10 cellular contexts compared by ENCODE assay signal in genomic region chrX:46757593-46757992, GRCh38. TPM values are rescaled to one million over a fixed set of nuclear protein-coding genes. Genes with fewer than 3 reads are reported as not detected.
A peak's percentile ranks its signal among the peaks of the same experiment; 100 is the strongest.
DNase-seq lines count a peak whose midpoint lies in the region; ATAC-seq and TF ChIP-seq lines count a peak whose summit lies in the region.
"Had no signal": no experiment of that assay in that cellular context is flagged by ENCODE, and none has a peak within 500 bp of the region (broad histone marks: within the 10 kb centered on the region; RNA-seq: fewer than 3 reads in every experiment).

No MANE protein-coding gene starts in this region.

- no peak overlapping the region for H3K4me3 ChIP-seq in CD8-positive, alpha-beta T cell (ENCODE audit: low read depth, low read length)
- peak overlapping the region; percentile 56 to 79 (median 64) for H3K4me3 ChIP-seq in mammary epithelial cell (replicated peaks in 1 of 3; ENCODE audit: insufficient read depth in 1 of 3, low read depth in 2 of 3, low read length in 3 of 3)

- H3K27me3 Mint-ChIP-seq in CD8-positive, alpha-beta T cell (ENCODE audit: low read depth): peaks cover 4% of the 10 kb centered on the region
- H3K27me3 Mint-ChIP-seq in IgD-negative memory B cell: no peaks in the 10 kb centered on the region
- H3K27me3 Mint-ChIP-seq in natural killer cell treated with Interleukin-12 subunit alpha and Interleukin-12 subunit beta and Interleukin-15 and Interleukin-18, amount 100 ng/mL, for 72 hours: peaks cover under 1 to 21% of the 10 kb centered on the region in 2 donors

- H3K36me3 ChIP-seq in CD8-positive, alpha-beta T cell (ENCODE audit: insufficient read depth, low read length): no peaks in the 10 kb centered on the region
- no peaks in the 10 kb centered on the region for H3K36me3 ChIP-seq in mammary epithelial cell (ENCODE audit: insufficient read depth, low read length)
- H3K36me3 ChIP-seq: left lung had no signal

- peaks cover 14% of the 10 kb centered on the region for H3K4me1 ChIP-seq in CD8-positive, alpha-beta T cell (ENCODE audit: insufficient read depth, low read length)
- H3K4me1 ChIP-seq in mammary epithelial cell (ENCODE audit: insufficient read depth, low read length): peaks cover 5% of the 10 kb centered on the region

- ATAC-seq in CD8-positive, alpha-beta T cell: no peak
- ATAC-seq in natural killer cell treated with Interleukin-12 subunit alpha and Interleukin-12 subunit beta and Interleukin-15 and Interleukin-18, amount 100 ng/mL, for 72 hours: no peak
- ATAC-seq in GM21367 (IDR thresholded peaks at IDR 0.05; ENCODE audit: unreplicated experiment): no peak

- peak overlapping the region; percentile 87 for H2AFZ ChIP-seq in mammary epithelial cell (ENCODE audit: low read depth, low read length)

- no peak overlapping the region for H3K27ac ChIP-seq in CD8-positive, alpha-beta T cell (ENCODE audit: low read depth, low read length)
- H3K27ac ChIP-seq in mammary epithelial cell (ENCODE audit: insufficient read depth, low read depth, low read length): peak overlapping the region; percentile 17
- H3K27ac ChIP-seq: left lung had no signal

- H3K36me3 Mint-ChIP-seq in CD8-positive, alpha-beta T cell: peaks cover 2% of the 10 kb centered on the region
- no peaks in the 10 kb centered on the region for H3K36me3 Mint-ChIP-seq in IgD-negative memory B cell
- H3K36me3 Mint-ChIP-seq in natural killer cell treated with Interleukin-12 subunit alpha and Interleukin-12 subunit beta and Interleukin-15 and Interleukin-18, amount 100 ng/mL, for 72 hours: no peaks in the 10 kb centered on the region

- DNase-seq in CD8-positive, alpha-beta T cell: no peak
- DNase-seq in mammary epithelial cell (peak; percentile 16), hepatic stellate cell (ENCODE audit: low spot score) (no peak), putamen (ENCODE audit: low spot score) (no peak), HK-2 (ENCODE audit: unreplicated experiment) (no peak)
- DNase-seq in natural killer cell treated with Interleukin-12 subunit alpha and Interleukin-12 subunit beta and Interleukin-15 and Interleukin-18, amount 100 ng/mL, for 72 hours (ENCODE audit: low spot score): no peak
- DNase-seq: activated gamma-delta T cell treated with Interleukin-2 at 50 U/mL for 16 hours, left lung had no signal

- H3K4me1 Mint-ChIP-seq in CD8-positive, alpha-beta T cell (ENCODE audit: low read depth): peaks cover 12% of the 10 kb centered on the region
- peaks cover 14 to 25% (median 19%) of the 10 kb centered on the region in 3 donors for H3K4me1 Mint-ChIP-seq in IgD-negative memory B cell
- peaks cover 6 to 8% of the 10 kb centered on the region in 2 donors for H3K4me1 Mint-ChIP-seq in natural killer cell treated with Interleukin-12 subunit alpha and Interleukin-12 subunit beta and Interleukin-15 and Interleukin-18, amount 100 ng/mL, for 72 hours (ENCODE audit: low read depth in 2 of 2)

- dilution Hi-C loops in mammary epithelial cell (cut with HindIII; ENCODE audit: low sequenced_read_pairs): no loop called here

- peak overlapping the region; percentile 60 for H3K9ac ChIP-seq in mammary epithelial cell (ENCODE audit: insufficient read depth, low read length)

- no peaks in the 10 kb centered on the region for H3K9me3 ChIP-seq in CD8-positive, alpha-beta T cell (ENCODE audit: low read length)
- no peaks in the 10 kb centered on the region for H3K9me3 ChIP-seq in mammary epithelial cell (replicated peaks; ENCODE audit: insufficient read depth, low read length)
- H3K9me3 ChIP-seq: left lung had no signal

- H3K27me3 ChIP-seq in CD8-positive, alpha-beta T cell (ENCODE audit: insufficient read depth, low read length): no peaks in the 10 kb centered on the region
- H3K27me3 ChIP-seq in mammary epithelial cell (ENCODE audit: insufficient read depth, low read length): no peaks in the 10 kb centered on the region
- H3K27me3 ChIP-seq: left lung had no signal

- in situ Hi-C loops in mammary epithelial cell (cut with MboI; ENCODE audit: low sequenced_read_pairs in 2 of 2): no loop called here

- H3K27ac Mint-ChIP-seq in CD8-positive, alpha-beta T cell: no peak overlapping the region
- peak overlapping the region; percentile 48 to 94 (median 86) for H3K27ac Mint-ChIP-seq in IgD-negative memory B cell
- H3K27ac Mint-ChIP-seq in natural killer cell treated with Interleukin-12 subunit alpha and Interleukin-12 subunit beta and Interleukin-15 and Interleukin-18, amount 100 ng/mL, for 72 hours: no peak overlapping the region

- peak overlapping the region; percentile 90 for H3K4me3 Mint-ChIP-seq in CD8-positive, alpha-beta T cell
- peak overlapping the region; percentile 91 to 97 (median 94) for H3K4me3 Mint-ChIP-seq in IgD-negative memory B cell
- peak overlapping the region; percentile 84 for H3K4me3 Mint-ChIP-seq in natural killer cell treated with Interleukin-12 subunit alpha and Interleukin-12 subunit beta and Interleukin-15 and Interleukin-18, amount 100 ng/mL, for 72 hours

- 39% methylated on average over 8 of the region's 8 CpGs for WGBS in mammary epithelial cell (ENCODE audit: low coverage, missing lambda C conversion rate)

- POLR2A ChIA-PET in CD8-positive, alpha-beta T cell (lab: Charles Lee): no interaction called here

- H3K4me2 ChIP-seq in mammary epithelial cell (ENCODE audit: insufficient read depth, low read depth, low read length): peak overlapping the region; percentile 45

- peaks cover 48% of the 10 kb centered on the region for H3K79me2 ChIP-seq in mammary epithelial cell (ENCODE audit: insufficient read depth, low read length)

- TSS peak; percentile 13 for BruUV-seq in mammary epithelial cell (replicated peaks; lab: Mats Ljungman, UMichigan)

- no peak for TF ChIP-seq CTCF in CD8-positive, alpha-beta T cell (IDR thresholded peaks at IDR 0.05)
- TF ChIP-seq CTCF in mammary epithelial cell (conservative IDR thresholded peaks at IDR 0.05 in 1 of 2, IDR thresholded peaks at IDR 0.05 in 1 of 2; ENCODE audit: extremely low read depth in 1 of 2, insufficient read depth in 1 of 2, low read depth in 1 of 2, low read length in 2 of 2): no peak

- CTCF ChIA-PET in CD8-positive, alpha-beta T cell (lab: Charles Lee): interaction anchor here (0.6 to 2.1 kb wide), 2 partner anchors 23 to 39 kb away, joined by 3 to 8 read pairs; no protein-coding TSS in a partner anchor
- CTCF ChIA-PET in mammary epithelial cell (lab: Charles Lee; ENCODE audit: low non-redundant PET): interaction anchor here (0.6 kb wide), 1 partner anchor 249 kb away, joined by 4 read pairs; no protein-coding TSS in a partner anchor

- no peaks in the 10 kb centered on the region for H4K20me1 ChIP-seq in mammary epithelial cell (ENCODE audit: insufficient read depth, low read length)

- no peaks in the 10 kb centered on the region for H3K9me3 Mint-ChIP-seq in CD8-positive, alpha-beta T cell
- H3K9me3 Mint-ChIP-seq in IgD-negative memory B cell: peaks cover 0 to 2% (median 2%) of the 10 kb centered on the region in 3 donors
- no peaks in the 10 kb centered on the region for H3K9me3 Mint-ChIP-seq in natural killer cell treated with Interleukin-12 subunit alpha and Interleukin-12 subunit beta and Interleukin-15 and Interleukin-18, amount 100 ng/mL, for 72 hours

- intact Hi-C loops in CD8-positive, alpha-beta T cell (cut with DNase I, micrococcal nuclease): loop anchor here (5.0 to 10.0 kb wide), 4 partner anchors 147 to 770 kb away; no protein-coding TSS in a partner anchor
- intact Hi-C loops in mammary epithelial cell (cut with micrococcal nuclease): loop anchor here (5.0 kb wide), 3 partner anchors 105 to 275 kb away; partner anchors contain the start of gene CHST7

RNA-seq across cellular contexts. Expression of gene SLC9A7, which starts 1.3 kb away (rescaled TPM):
- total RNA-seq in CD8-positive, alpha-beta T cell: 1 to 10 TPM; 2.4 to 2.5 TPM
- polyA plus RNA-seq in IgD-negative memory B cell (18.7 TPM), mammary epithelial cell (19.7 TPM)
- total RNA-seq in mammary epithelial cell: 10 to 100 TPM; 32.4 to 72.7 TPM
- polyA minus RNA-seq in mammary epithelial cell: 70.2 TPM
- total RNA-seq in natural killer cell treated with Interleukin-12 subunit alpha and Interleukin-12 subunit beta and Interleukin-15 and Interleukin-18, amount 100 ng/mL, for 72 hours: 1 to 10 TPM; 1.6 to 3.7 TPM

Comparison
In these comparisons a context has a peak if more than half of its experiments do, and no peak if none do; other contexts are left out.
1. H3K27ac Mint-ChIP-seq: peak in IgD-negative memory B cell (3 of 3); none in CD8-positive, alpha-beta T cell (single experiment) and natural killer cell treated with Interleukin-12 subunit alpha and Interleukin-12 subunit beta and Interleukin-15 and Interleukin-18, amount 100 ng/mL, for 72 hours (0 of 2).
2. RNA of gene SLC9A7, which starts 1.3 kb away (total RNA-seq): 32.4 to 72.7 TPM in mammary epithelial cell; 1.6 to 3.7 TPM in natural killer cell treated with Interleukin-12 subunit alpha and Interleukin-12 subunit beta and Interleukin-15 and Interleukin-18, amount 100 ng/mL, for 72 hours and 2.4 to 2.5 TPM in CD8-positive, alpha-beta T cell; every median in the first group is over 4 times any median in the second.
3. Peak in every context shown above with its lines, with median percentiles within 50 percentile points of each other: H3K4me3 Mint-ChIP-seq.